Comparison of ENCODE assay signal across 8 cellular contexts in genomic region chr10:71694039-71694471, GRCh38. TPM values are rescaled to one million over a fixed set of nuclear protein-coding genes. Genes with fewer than 3 reads are reported as not detected.
DNase-seq lines count a peak whose midpoint lies in the region; ATAC-seq, FAIRE-seq and TF ChIP-seq lines count a peak whose summit lies in the region.

No MANE protein-coding gene starts in this region.

- H3K36me3 Mint-ChIP-seq in activated naive CD4-positive, alpha-beta T cell treated with anti-CD3 and anti-CD28 coated beads, Interleukin-2, amount 50 U/mL, for 24 hours: no peaks in the 10 kb centered on the region

- FAIRE-seq in GM12891 (lab: Jason Lieb, UNC): no peak

- TF ChIP-seq POLR2A in GM12891 (IDR thresholded peaks at IDR 0.05; ENCODE audit: low read depth, low read length): no peak

- H3K4me1 Mint-ChIP-seq in activated naive CD4-positive, alpha-beta T cell treated with anti-CD3 and anti-CD28 coated beads, Interleukin-2, amount 50 U/mL, for 24 hours: peaks cover 45% of the 10 kb centered on the region
- peaks cover 50% of the 10 kb centered on the region for H3K4me1 Mint-ChIP-seq in stimulated activated naive CD8-positive, alpha-beta T cell treated with anti-CD3 and anti-CD28 coated beads, Interleukin-15, amount 100 ng/mL, for 72 hours

- intact Hi-C loops in head of caudate nucleus (cut with DNase I): no loop called here

- H3K27ac ChIP-seq in caudate nucleus (ENCODE audit: low read depth, low read length): peak overlapping the region; percentile 53

- no peak overlapping the region for H3K27ac Mint-ChIP-seq in activated naive CD4-positive, alpha-beta T cell treated with anti-CD3 and anti-CD28 coated beads, Interleukin-2, amount 50 U/mL, for 24 hours
- peak overlapping the region; percentile 51 to 79 for H3K27ac Mint-ChIP-seq in stimulated activated naive CD8-positive, alpha-beta T cell treated with anti-CD3 and anti-CD28 coated beads, Interleukin-15, amount 100 ng/mL, for 72 hours

- peak overlapping the region; percentile 62 for H3K4me3 Mint-ChIP-seq in activated naive CD4-positive, alpha-beta T cell treated with anti-CD3 and anti-CD28 coated beads, Interleukin-2, amount 50 U/mL, for 24 hours
- H3K4me3 Mint-ChIP-seq in stimulated activated naive CD8-positive, alpha-beta T cell treated with anti-CD3 and anti-CD28 coated beads, Interleukin-15, amount 100 ng/mL, for 72 hours: peak overlapping the region; percentile 40 to 82

- ATAC-seq in HG02798 (IDR thresholded peaks at IDR 0.05; ENCODE audit: poor library complexity, unreplicated experiment) (peak; percentile 7), GM21515 (IDR thresholded peaks at IDR 0.05; ENCODE audit: unreplicated experiment) (no peak)
- no peak for ATAC-seq in stimulated activated naive CD8-positive, alpha-beta T cell treated with anti-CD3 and anti-CD28 coated beads, Interleukin-15, amount 100 ng/mL, for 72 hours

- H3K27me3 Mint-ChIP-seq in activated naive CD4-positive, alpha-beta T cell treated with anti-CD3 and anti-CD28 coated beads, Interleukin-2, amount 50 U/mL, for 24 hours: no peaks in the 10 kb centered on the region
- no peaks in the 10 kb centered on the region for H3K27me3 Mint-ChIP-seq in stimulated activated naive CD8-positive, alpha-beta T cell treated with anti-CD3 and anti-CD28 coated beads, Interleukin-15, amount 100 ng/mL, for 72 hours

- H3K9me3 Mint-ChIP-seq in activated naive CD4-positive, alpha-beta T cell treated with anti-CD3 and anti-CD28 coated beads, Interleukin-2, amount 50 U/mL, for 24 hours: no peaks in the 10 kb centered on the region
- H3K9me3 Mint-ChIP-seq in stimulated activated naive CD8-positive, alpha-beta T cell treated with anti-CD3 and anti-CD28 coated beads, Interleukin-15, amount 100 ng/mL, for 72 hours: no peaks in the 10 kb centered on the region

- no peak for DNase-seq in activated naive CD4-positive, alpha-beta T cell treated with anti-CD3 and anti-CD28 coated beads, Interleukin-2, amount 50 U/mL, for 16 hours
- DNase-seq in caudate nucleus (lab: John Stamatoyannopoulos, UW) (no peak), GM12891 (ENCODE audit: insufficient read length, low spot score) (no peak), head of caudate nucleus (no peak)
- DNase-seq in stimulated activated naive CD8-positive, alpha-beta T cell treated with anti-CD3 and anti-CD28 coated beads, Interleukin-15, amount 100 ng/mL, for 72 hours: no peak

TF ChIP-seq in GM12891, 5 proteins besides CTCF, POLR2A, EP300 and RAD21:
- no peak for TF ChIP-seq POU2F2 (IDR thresholded peaks at IDR 0.05; ENCODE audit: low read depth, low read length)
- TF ChIP-seq POLR2AphosphoS5 (IDR thresholded peaks at IDR 0.05; ENCODE audit: low read depth, low read length): no peak

RNA-seq across cellular contexts. Expression of gene C10orf105, which starts 25.5 kb away (rescaled TPM):
- polyA plus RNA-seq in GM12891 (2012; ENCODE audit: low read depth, missing spikeins): 0.04 TPM
